In the genomic region with DNA sequence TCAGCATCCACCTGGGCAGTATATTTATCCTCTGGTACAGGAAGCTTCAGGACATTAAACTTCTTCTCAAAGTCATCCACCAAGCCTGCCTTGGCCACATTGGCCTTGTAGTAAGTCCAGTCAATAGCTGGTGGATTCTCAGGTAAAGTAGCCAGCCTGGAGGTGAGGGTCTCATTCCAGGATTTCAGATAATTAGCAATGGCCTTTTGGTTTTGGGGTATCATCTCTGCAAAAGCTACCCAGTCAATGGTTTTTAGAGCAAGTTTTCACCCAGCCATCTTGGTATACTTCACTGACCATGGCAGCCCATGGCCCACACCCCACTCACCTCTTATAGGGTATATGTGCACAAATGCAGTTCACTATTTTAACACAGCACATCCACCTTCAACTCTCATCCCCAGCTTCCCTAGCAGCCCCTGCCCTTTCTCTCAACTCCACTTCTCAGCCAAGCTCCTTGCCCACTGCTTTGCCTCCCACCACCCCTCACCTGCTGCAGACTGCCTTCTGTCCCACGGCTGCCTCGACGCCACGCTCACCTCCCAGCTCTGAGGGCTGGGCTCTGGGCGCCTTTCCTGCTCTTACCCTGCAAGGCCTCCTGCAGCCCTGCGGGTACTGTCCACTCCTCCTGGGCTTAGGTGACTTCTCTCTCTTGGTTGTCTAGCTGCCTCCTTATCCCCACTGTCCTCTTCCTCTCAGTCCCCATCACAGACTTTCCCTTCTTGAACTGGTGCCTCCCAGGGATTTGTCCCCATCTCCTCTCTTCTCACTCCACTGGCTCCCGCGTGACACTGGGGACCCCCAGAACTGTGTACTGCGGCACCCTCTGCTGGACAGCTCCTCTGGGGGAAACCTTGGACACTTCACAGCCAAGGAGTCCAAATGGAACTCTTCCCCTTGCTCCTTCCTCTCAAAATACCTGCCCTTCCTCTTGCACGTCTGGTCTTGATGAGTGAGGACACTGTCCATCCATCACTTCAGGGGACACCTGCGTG, we compare ENCODE assay signal across 11 cellular contexts. TPM values are rescaled to one million over a fixed set of nuclear protein-coding genes. Genes with fewer than 3 reads are reported as not detected.
DNase-seq lines count a peak whose midpoint lies in the region; ATAC-seq and TF ChIP-seq lines count a peak whose summit lies in the region.
"Had no signal": no experiment of that assay in that cellular context is flagged by ENCODE, and none has a peak within 500 bp of the region (broad histone marks: within the 10 kb centered on the region; RNA-seq: fewer than 3 reads in every experiment).

No MANE protein-coding gene starts in this region.

- H3K4me3 ChIP-seq in fibroblast of mammary gland (ENCODE audit: control insufficient read depth, low read depth, low read length) = no peak overlapping the region
- no peak overlapping the region for H3K4me3 ChIP-seq in vagina
- no peak overlapping the region for H3K4me3 ChIP-seq in mucosa of descending colon

- peak; percentile 29 for DNase-seq in stimulated activated CD4-positive, alpha-beta T cell treated with anti-CD3 and anti-CD28 coated beads, Interleukin-15, amount 100 ng/mL, for 24 hours
- no peak for DNase-seq in stimulated activated CD4-positive, alpha-beta T cell treated with anti-CD3 and anti-CD28 coated beads, Interleukin-12 subunit alpha, Interleukin-12 subunit beta, amount 100 ng/mL, for 4 hours
- DNase-seq in OCI-M1 (lab: John Stamatoyannopoulos, UW) = peak; percentile 39
- DNase-seq in fibroblast of mammary gland (ENCODE audit: low read depth) = no peak
- DNase-seq in vagina (ENCODE audit: extremely low spot score in 2 of 2) = peak; percentile 80 to 84
- DNase-seq in mucosa of descending colon = no peak
- no peak for DNase-seq in germinal center (ENCODE audit: low spot score)
- no peak for DNase-seq in stimulated activated CD4-positive, alpha-beta T cell treated with anti-CD3 and anti-CD28 coated beads, Interleukin-4, amount 100 ng/mL, for 4 hours
- DNase-seq: activated CD4-positive, alpha-beta T cell treated with anti-CD3 and anti-CD28 coated beads for 4 hours; NCI-H2171 had no signal

- H3K4me1 ChIP-seq in vagina = no peaks in the 10 kb centered on the region
- no peaks in the 10 kb centered on the region for H3K4me1 ChIP-seq in mucosa of descending colon (ENCODE audit: low read depth)
- H3K4me1 ChIP-seq: parathyroid adenoma had no signal

- H3K27me3 ChIP-seq in vagina = no peaks in the 10 kb centered on the region

- no peak for ATAC-seq in mucosa of descending colon

- TF ChIP-seq CTCF in fibroblast of mammary gland (conservative IDR thresholded peaks at IDR 0.05; ENCODE audit: control insufficient read depth, insufficient read depth, low read depth, low read length) = peak; percentile 25
- no peak for TF ChIP-seq CTCF in vagina (IDR thresholded peaks at IDR 0.05)
- no peak for TF ChIP-seq CTCF in mucosa of descending colon (IDR thresholded peaks at IDR 0.05)

- no peak for TF ChIP-seq POLR2A in vagina (IDR thresholded peaks at IDR 0.05)

- no peak overlapping the region for H3K27ac ChIP-seq in vagina
- H3K27ac ChIP-seq: parathyroid adenoma had no signal

- peaks cover 4% of the 10 kb centered on the region for H3K9me3 ChIP-seq in vagina
- H3K9me3 ChIP-seq in mucosa of descending colon = no peaks in the 10 kb centered on the region

- intact Hi-C loops in vagina (cut with DNase I) = no loop called here
- intact Hi-C loops in mucosa of descending colon (cut with DNase I, micrococcal nuclease) = no loop called here

- H3K36me3 ChIP-seq in vagina = no peaks in the 10 kb centered on the region
- no peaks in the 10 kb centered on the region for H3K36me3 ChIP-seq in mucosa of descending colon (ENCODE audit: low read depth)

RNA-seq across cellular contexts. Expression of gene TGM5, which starts 1.7 kb away (rescaled TPM):
- total RNA-seq in vagina = 8.3 TPM
- total RNA-seq in mucosa of descending colon = not detected

RNA-seq across cellular contexts. Expression of gene TGM7, which starts 33.6 kb away (rescaled TPM):
- total RNA-seq in vagina (not detected), mucosa of descending colon (not detected)

RNA-seq across cellular contexts. Expression of gene EPB42, which starts 47.6 kb away (rescaled TPM):
- total RNA-seq in vagina (not detected), mucosa of descending colon (not detected)

Comparison
In these comparisons a context has a peak if more than half of its experiments do, and no peak if none do; other contexts are left out.
1. DNase-seq: peak in stimulated activated CD4-positive, alpha-beta T cell treated with anti-CD3 and anti-CD28 coated beads, Interleukin-15, amount 100 ng/mL, for 24 hours (single experiment), OCI-M1 (single experiment) and vagina (2 of 2); none in stimulated activated CD4-positive, alpha-beta T cell treated with anti-CD3 and anti-CD28 coated beads, Interleukin-12 subunit alpha, Interleukin-12 subunit beta, amount 100 ng/mL, for 4 hours (single experiment), fibroblast of mammary gland (single experiment), mucosa of descending colon (0 of 3), germinal center (single experiment) and stimulated activated CD4-positive, alpha-beta T cell treated with anti-CD3 and anti-CD28 coated beads, Interleukin-4, amount 100 ng/mL, for 4 hours (0 of 2).